Comparison of ENCODE assay signal across 2 cellular contexts in the genomic region with DNA sequence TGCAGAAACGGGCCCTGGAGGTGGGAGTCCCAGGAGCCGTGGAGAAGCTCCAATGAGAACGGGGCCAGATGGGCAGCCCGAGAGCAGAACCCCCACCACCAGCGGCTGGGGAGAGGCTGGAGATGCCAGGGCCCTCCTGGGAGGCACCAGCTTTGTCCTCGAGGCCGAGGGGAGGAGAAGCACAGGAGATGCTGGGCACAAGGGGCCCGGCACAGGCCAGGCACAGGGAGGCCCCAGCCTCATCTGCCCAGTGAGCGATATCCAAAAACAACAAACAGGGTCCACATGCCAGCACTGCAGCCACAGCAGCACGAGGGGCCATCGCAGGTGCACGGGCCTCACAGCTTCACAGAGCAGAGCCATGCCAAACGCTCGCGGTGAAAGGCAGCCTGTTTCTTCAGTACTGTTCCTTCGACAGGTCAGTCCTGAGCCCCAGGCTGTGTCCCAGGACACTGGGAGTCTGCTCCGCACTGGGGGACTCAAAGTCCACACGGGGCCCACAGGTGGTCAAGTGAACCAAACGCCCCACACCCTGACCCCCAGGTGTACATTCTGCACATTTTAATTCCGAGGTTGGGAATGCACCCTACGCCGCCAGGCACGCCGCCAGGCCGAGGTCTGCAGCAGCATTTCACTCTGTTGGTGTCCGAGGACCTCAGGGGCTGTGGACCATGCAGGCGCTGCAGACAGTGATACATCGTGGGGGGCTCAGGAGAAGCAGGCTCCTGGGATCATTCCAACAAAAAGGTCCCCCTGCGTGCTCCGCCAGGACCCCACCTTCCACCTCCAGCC.
TF ChIP-seq lines count a peak whose summit lies in the region.

No MANE protein-coding gene starts in this region.

TF ChIP-seq in K562, 482 proteins besides CTCF, POLR2A, EP300 and RAD21:
- TF ChIP-seq ZNF668 (CRISPR knock-in tag; IDR thresholded peaks at IDR 0.05) (no peak), FOXA3 (CRISPR knock-in tag; conservative IDR thresholded peaks at IDR 0.05 in 1 of 2, IDR thresholded peaks at IDR 0.05 in 1 of 2) (no peak), POLR2G (IDR thresholded peaks at IDR 0.05; ENCODE audit: low read depth, low read length) (0 out of 2 replicates have a peak, but pooled peaks have one; percentile 3), TGIF2 (CRISPR knock-in tag; IDR thresholded peaks at IDR 0.05) (no peak), ZNF408 (CRISPR knock-in tag; IDR thresholded peaks at IDR 0.05; ENCODE audit: low read depth) (no peak)

TF ChIP-seq in HepG2, 621 proteins besides CTCF, POLR2A, EP300 and RAD21:
- TF ChIP-seq CHCHD3 (CRISPR knock-in tag; IDR thresholded peaks at IDR 0.05) (no peak), HNF4A (CRISPR knock-in tag; IDR thresholded peaks at IDR 0.05) (peak; percentile 41), SIN3A (IDR thresholded peaks at IDR 0.05; ENCODE audit: borderline replicate concordance, low read depth, low read length) (no peak), ZBTB38 (CRISPR knock-in tag; IDR thresholded peaks at IDR 0.05) (0 out of 2 replicates have a peak, but pooled peaks have one; percentile 23), REL (CRISPR knock-in tag; conservative IDR thresholded peaks at IDR 0.05) (no peak), ZNF777 (CRISPR knock-in tag; IDR thresholded peaks at IDR 0.05) (no peak), MIER2 (CRISPR knock-in tag; IDR thresholded peaks at IDR 0.05) (no peak), GATAD1 (CRISPR knock-in tag; IDR thresholded peaks at IDR 0.05) (no peak), ZNF282 (IDR thresholded peaks at IDR 0.05; ENCODE audit: partially characterized antibody) (no peak), AGO2 (optimal IDR thresholded peaks at IDR 0.05; ENCODE audit: low read depth, low read length) (peak; percentile 23), GPN1 (CRISPR knock-in tag; IDR thresholded peaks at IDR 0.05; ENCODE audit: borderline replicate concordance) (no peak), ZNF292 (CRISPR knock-in tag; IDR thresholded peaks at IDR 0.05; ENCODE audit: borderline replicate concordance, low read depth) (no peak), KAT7 (CRISPR knock-in tag; IDR thresholded peaks at IDR 0.05; ENCODE audit: borderline replicate concordance) (no peak)
- TF ChIP-seq, protein P1, sequence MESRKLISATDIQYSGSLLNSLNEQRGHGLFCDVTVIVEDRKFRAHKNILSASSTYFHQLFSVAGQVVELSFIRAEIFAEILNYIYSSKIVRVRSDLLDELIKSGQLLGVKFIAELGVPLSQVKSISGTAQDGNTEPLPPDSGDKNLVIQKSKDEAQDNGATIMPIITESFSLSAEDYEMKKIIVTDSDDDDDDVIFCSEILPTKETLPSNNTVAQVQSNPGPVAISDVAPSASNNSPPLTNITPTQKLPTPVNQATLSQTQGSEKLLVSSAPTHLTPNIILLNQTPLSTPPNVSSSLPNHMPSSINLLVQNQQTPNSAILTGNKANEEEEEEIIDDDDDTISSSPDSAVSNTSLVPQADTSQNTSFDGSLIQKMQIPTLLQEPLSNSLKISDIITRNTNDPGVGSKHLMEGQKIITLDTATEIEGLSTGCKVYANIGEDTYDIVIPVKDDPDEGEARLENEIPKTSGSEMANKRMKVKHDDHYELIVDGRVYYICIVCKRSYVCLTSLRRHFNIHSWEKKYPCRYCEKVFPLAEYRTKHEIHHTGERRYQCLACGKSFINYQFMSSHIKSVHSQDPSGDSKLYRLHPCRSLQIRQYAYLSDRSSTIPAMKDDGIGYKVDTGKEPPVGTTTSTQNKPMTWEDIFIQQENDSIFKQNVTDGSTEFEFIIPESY (CRISPR knock-in tag; IDR thresholded peaks at IDR 0.05): peak; percentile 34; the same call in 1 of the 2 replicates
- TF ChIP-seq, protein P2, sequence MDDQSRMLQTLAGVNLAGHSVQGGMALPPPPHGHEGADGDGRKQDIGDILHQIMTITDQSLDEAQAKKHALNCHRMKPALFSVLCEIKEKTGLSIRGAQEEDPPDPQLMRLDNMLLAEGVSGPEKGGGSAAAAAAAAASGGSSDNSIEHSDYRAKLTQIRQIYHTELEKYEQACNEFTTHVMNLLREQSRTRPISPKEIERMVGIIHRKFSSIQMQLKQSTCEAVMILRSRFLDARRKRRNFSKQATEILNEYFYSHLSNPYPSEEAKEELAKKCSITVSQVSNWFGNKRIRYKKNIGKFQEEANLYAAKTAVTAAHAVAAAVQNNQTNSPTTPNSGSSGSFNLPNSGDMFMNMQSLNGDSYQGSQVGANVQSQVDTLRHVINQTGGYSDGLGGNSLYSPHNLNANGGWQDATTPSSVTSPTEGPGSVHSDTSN (CRISPR knock-in tag; IDR thresholded peaks at IDR 0.05; ENCODE audit: borderline replicate concordance): no peak
- TF ChIP-seq, protein P3, sequence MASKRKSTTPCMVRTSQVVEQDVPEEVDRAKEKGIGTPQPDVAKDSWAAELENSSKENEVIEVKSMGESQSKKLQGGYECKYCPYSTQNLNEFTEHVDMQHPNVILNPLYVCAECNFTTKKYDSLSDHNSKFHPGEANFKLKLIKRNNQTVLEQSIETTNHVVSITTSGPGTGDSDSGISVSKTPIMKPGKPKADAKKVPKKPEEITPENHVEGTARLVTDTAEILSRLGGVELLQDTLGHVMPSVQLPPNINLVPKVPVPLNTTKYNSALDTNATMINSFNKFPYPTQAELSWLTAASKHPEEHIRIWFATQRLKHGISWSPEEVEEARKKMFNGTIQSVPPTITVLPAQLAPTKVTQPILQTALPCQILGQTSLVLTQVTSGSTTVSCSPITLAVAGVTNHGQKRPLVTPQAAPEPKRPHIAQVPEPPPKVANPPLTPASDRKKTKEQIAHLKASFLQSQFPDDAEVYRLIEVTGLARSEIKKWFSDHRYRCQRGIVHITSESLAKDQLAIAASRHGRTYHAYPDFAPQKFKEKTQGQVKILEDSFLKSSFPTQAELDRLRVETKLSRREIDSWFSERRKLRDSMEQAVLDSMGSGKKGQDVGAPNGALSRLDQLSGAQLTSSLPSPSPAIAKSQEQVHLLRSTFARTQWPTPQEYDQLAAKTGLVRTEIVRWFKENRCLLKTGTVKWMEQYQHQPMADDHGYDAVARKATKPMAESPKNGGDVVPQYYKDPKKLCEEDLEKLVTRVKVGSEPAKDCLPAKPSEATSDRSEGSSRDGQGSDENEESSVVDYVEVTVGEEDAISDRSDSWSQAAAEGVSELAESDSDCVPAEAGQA (IDR thresholded peaks at IDR 0.05; ENCODE audit: low read depth): no peak
- TF ChIP-seq, protein P3 (CRISPR knock-in tag; IDR thresholded peaks at IDR 0.05; ENCODE audit: borderline replicate concordance): no peak
- TF ChIP-seq, protein P4, sequence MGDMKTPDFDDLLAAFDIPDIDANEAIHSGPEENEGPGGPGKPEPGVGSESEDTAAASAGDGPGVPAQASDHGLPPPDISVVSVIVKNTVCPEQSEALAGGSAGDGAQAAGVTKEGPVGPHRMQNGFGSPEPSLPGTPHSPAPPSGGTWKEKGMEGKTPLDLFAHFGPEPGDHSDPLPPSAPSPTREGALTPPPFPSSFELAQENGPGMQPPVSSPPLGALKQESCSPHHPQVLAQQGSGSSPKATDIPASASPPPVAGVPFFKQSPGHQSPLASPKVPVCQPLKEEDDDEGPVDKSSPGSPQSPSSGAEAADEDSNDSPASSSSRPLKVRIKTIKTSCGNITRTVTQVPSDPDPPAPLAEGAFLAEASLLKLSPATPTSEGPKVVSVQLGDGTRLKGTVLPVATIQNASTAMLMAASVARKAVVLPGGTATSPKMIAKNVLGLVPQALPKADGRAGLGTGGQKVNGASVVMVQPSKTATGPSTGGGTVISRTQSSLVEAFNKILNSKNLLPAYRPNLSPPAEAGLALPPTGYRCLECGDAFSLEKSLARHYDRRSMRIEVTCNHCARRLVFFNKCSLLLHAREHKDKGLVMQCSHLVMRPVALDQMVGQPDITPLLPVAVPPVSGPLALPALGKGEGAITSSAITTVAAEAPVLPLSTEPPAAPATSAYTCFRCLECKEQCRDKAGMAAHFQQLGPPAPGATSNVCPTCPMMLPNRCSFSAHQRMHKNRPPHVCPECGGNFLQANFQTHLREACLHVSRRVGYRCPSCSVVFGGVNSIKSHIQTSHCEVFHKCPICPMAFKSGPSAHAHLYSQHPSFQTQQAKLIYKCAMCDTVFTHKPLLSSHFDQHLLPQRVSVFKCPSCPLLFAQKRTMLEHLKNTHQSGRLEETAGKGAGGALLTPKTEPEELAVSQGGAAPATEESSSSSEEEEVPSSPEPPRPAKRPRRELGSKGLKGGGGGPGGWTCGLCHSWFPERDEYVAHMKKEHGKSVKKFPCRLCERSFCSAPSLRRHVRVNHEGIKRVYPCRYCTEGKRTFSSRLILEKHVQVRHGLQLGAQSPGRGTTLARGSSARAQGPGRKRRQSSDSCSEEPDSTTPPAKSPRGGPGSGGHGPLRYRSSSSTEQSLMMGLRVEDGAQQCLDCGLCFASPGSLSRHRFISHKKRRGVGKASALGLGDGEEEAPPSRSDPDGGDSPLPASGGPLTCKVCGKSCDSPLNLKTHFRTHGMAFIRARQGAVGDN (CRISPR knock-in tag; IDR thresholded peaks at IDR 0.05): peak; percentile 48
- TF ChIP-seq, protein P5, sequence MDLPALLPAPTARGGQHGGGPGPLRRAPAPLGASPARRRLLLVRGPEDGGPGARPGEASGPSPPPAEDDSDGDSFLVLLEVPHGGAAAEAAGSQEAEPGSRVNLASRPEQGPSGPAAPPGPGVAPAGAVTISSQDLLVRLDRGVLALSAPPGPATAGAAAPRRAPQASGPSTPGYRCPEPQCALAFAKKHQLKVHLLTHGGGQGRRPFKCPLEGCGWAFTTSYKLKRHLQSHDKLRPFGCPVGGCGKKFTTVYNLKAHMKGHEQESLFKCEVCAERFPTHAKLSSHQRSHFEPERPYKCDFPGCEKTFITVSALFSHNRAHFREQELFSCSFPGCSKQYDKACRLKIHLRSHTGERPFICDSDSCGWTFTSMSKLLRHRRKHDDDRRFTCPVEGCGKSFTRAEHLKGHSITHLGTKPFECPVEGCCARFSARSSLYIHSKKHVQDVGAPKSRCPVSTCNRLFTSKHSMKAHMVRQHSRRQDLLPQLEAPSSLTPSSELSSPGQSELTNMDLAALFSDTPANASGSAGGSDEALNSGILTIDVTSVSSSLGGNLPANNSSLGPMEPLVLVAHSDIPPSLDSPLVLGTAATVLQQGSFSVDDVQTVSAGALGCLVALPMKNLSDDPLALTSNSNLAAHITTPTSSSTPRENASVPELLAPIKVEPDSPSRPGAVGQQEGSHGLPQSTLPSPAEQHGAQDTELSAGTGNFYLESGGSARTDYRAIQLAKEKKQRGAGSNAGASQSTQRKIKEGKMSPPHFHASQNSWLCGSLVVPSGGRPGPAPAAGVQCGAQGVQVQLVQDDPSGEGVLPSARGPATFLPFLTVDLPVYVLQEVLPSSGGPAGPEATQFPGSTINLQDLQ (CRISPR knock-in tag; IDR thresholded peaks at IDR 0.05): no peak
- TF ChIP-seq, protein P6, sequence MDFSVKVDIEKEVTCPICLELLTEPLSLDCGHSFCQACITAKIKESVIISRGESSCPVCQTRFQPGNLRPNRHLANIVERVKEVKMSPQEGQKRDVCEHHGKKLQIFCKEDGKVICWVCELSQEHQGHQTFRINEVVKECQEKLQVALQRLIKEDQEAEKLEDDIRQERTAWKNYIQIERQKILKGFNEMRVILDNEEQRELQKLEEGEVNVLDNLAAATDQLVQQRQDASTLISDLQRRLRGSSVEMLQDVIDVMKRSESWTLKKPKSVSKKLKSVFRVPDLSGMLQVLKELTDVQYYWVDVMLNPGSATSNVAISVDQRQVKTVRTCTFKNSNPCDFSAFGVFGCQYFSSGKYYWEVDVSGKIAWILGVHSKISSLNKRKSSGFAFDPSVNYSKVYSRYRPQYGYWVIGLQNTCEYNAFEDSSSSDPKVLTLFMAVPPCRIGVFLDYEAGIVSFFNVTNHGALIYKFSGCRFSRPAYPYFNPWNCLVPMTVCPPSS (IDR thresholded peaks at IDR 0.05): no peak
TF ChIP-seq in HepG2: peak in this region for 5.
